Comparison of ENCODE assay signal across 35 cellular contexts in the genomic region with DNA sequence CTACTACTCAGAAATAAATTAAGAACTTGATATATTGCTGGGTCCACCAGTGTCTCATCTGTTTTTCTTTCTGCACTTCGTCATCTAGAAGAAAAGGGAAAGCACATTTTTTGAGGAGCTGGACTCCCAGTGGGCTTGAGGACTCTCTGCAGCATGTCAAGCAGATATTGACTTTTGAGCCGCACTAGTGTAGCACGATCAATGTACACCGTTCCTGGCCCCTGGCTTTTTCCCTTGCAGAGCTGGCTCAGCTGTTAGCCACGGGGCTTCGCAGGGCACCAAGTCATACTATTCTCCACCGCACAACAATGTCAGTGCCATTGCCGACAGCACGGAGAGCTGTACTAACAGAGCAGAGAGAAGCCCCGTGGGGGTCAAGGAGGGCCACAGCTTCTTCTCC.
"Had no signal": no experiment of that assay in that cellular context is flagged by ENCODE, and none has a peak within 500 bp of the region (broad histone marks: within the 10 kb centered on the region; RNA-seq: fewer than 3 reads in every experiment).

No MANE protein-coding gene starts in this region.

- ATAC-seq: activated CD4-positive, alpha-beta T cell treated with anti-CD3 and anti-CD28 coated beads for 36 hours; activated CD8-positive, alpha-beta memory T cell treated with anti-CD3 and anti-CD28 coated beads, Interleukin-2, amount 10 ng/mL, durations not matched to agents 7 days and 5 days; activated CD8-positive, alpha-beta T cell treated with anti-CD3 and anti-CD28 coated beads, Interleukin-2, amount 10 ng/mL, durations not matched to agents 7 days and 5 days; activated naive CD8-positive, alpha-beta T cell treated with anti-CD3 and anti-CD28 coated beads, Interleukin-2, amount 50 U/mL, for 24 hours; body of pancreas; effector memory CD8-positive, alpha-beta T cell; foreskin keratinocyte; gastrocnemius medialis; T-helper 17 cell had no signal

- H3K4me1 ChIP-seq: adrenal gland, body of pancreas, esophagus muscularis mucosa, foreskin keratinocyte, gastrocnemius medialis had no signal

- H3K4me3 Mint-ChIP-seq: activated CD4-positive, alpha-beta memory T cell treated with anti-CD3 and anti-CD28 coated beads for 36 hours; activated CD4-positive, alpha-beta T cell treated with anti-CD3 and anti-CD28 coated beads for 36 hours; activated CD4-positive, alpha-beta T cell treated with anti-CD3 and anti-CD28 coated beads, Interleukin-2, amount 10 ng/mL, durations not matched to agents 24 days and 14 days; activated CD8-positive, alpha-beta memory T cell treated with anti-CD3 and anti-CD28 coated beads, Interleukin-2, amount 10 ng/mL, durations not matched to agents 7 days and 5 days; activated CD8-positive, alpha-beta T cell treated with anti-CD3 and anti-CD28 coated beads, Interleukin-2, amount 10 ng/mL, durations not matched to agents 7 days and 5 days; activated naive CD4-positive, alpha-beta T cell treated with anti-CD3 and anti-CD28 coated beads for 36 hours; activated naive CD4-positive, alpha-beta T cell treated with anti-CD3 and anti-CD28 coated beads, Interleukin-2, amount 50 U/mL, for 24 hours; activated naive CD8-positive, alpha-beta T cell treated with anti-CD3 and anti-CD28 coated beads for 36 hours; activated naive CD8-positive, alpha-beta T cell treated with anti-CD3 and anti-CD28 coated beads, Interleukin-2, amount 50 U/mL, for 24 hours; activated T-helper 1 cell treated with anti-CD3 and anti-CD28 coated beads, Interleukin-12 subunit alpha, Interleukin-12 subunit beta, Interleukin-2, Interleukin-4 antibody, amounts not matched to agents 30 ng/mL and 10 ng/mL and 1 ng/mL, durations not matched to agents 14 hours and 24 hours and 36 hours; effector memory CD8-positive, alpha-beta T cell; T-helper 17 cell; T-helper 2 cell treated with Interferon-gamma antibody and Interleukin-4, amounts not matched to agents 5 μg/mL and 100 μg/mL, for 36 hours had no signal

- H3K4me1 Mint-ChIP-seq: activated CD4-positive, alpha-beta T cell treated with anti-CD3 and anti-CD28 coated beads for 36 hours; activated CD4-positive, alpha-beta T cell treated with anti-CD3 and anti-CD28 coated beads, Interleukin-2, amount 10 ng/mL, durations not matched to agents 24 days and 14 days; activated CD8-positive, alpha-beta memory T cell treated with anti-CD3 and anti-CD28 coated beads, Interleukin-2, amount 10 ng/mL, durations not matched to agents 7 days and 5 days; activated naive CD4-positive, alpha-beta T cell treated with anti-CD3 and anti-CD28 coated beads, Interleukin-2, amount 50 U/mL, for 24 hours; activated naive CD8-positive, alpha-beta T cell treated with anti-CD3 and anti-CD28 coated beads for 36 hours; T-helper 17 cell had no signal

- H3K9me3 ChIP-seq: adrenal gland, body of pancreas, esophagus muscularis mucosa, gastrocnemius medialis had no signal

- H3K27me3 ChIP-seq: adrenal gland, body of pancreas, foreskin keratinocyte, gastrocnemius medialis had no signal

- H3K9me3 Mint-ChIP-seq: activated CD4-positive, alpha-beta T cell treated with anti-CD3 and anti-CD28 coated beads, Interleukin-2, amount 10 ng/mL, durations not matched to agents 24 days and 14 days; activated naive CD4-positive, alpha-beta T cell treated with anti-CD3 and anti-CD28 coated beads, Interleukin-2, amount 50 U/mL, for 24 hours; activated naive CD8-positive, alpha-beta T cell treated with anti-CD3 and anti-CD28 coated beads, Interleukin-2, amount 50 U/mL, for 24 hours; activated T-helper 1 cell treated with anti-CD3 and anti-CD28 coated beads, Interleukin-12 subunit alpha, Interleukin-12 subunit beta, Interleukin-2, Interleukin-4 antibody, amounts not matched to agents 30 ng/mL and 10 ng/mL and 1 ng/mL, durations not matched to agents 14 hours and 24 hours and 36 hours; activated T-helper 2 cell treated with anti-CD3 and anti-CD28 coated beads, Interferon-gamma antibody, Interleukin-2, Interleukin-4, amounts not matched to agents 10 μg/mL and 5 μg/mL and 100 μg/mL, durations not matched to agents 14 hours and 24 hours and 36 hours; T-helper 2 cell treated with Interferon-gamma antibody and Interleukin-4, amounts not matched to agents 5 μg/mL and 100 μg/mL, for 36 hours had no signal

- H3K27ac Mint-ChIP-seq: activated CD4-positive, alpha-beta memory T cell treated with anti-CD3 and anti-CD28 coated beads for 36 hours; activated CD4-positive, alpha-beta T cell treated with anti-CD3 and anti-CD28 coated beads for 36 hours; activated CD4-positive, alpha-beta T cell treated with anti-CD3 and anti-CD28 coated beads, Interleukin-2, amount 10 ng/mL, durations not matched to agents 24 days and 14 days; activated CD8-positive, alpha-beta memory T cell treated with anti-CD3 and anti-CD28 coated beads, Interleukin-2, amount 10 ng/mL, durations not matched to agents 7 days and 5 days; activated CD8-positive, alpha-beta T cell treated with anti-CD3 and anti-CD28 coated beads, Interleukin-2, amount 10 ng/mL, durations not matched to agents 7 days and 5 days; activated naive CD4-positive, alpha-beta T cell treated with anti-CD3 and anti-CD28 coated beads for 36 hours; activated naive CD4-positive, alpha-beta T cell treated with anti-CD3 and anti-CD28 coated beads, Interleukin-2, amount 50 U/mL, for 24 hours; activated naive CD8-positive, alpha-beta T cell treated with anti-CD3 and anti-CD28 coated beads for 36 hours; activated naive CD8-positive, alpha-beta T cell treated with anti-CD3 and anti-CD28 coated beads, Interleukin-2, amount 50 U/mL, for 24 hours; activated T-helper 1 cell treated with anti-CD3 and anti-CD28 coated beads, Interleukin-12 subunit alpha, Interleukin-12 subunit beta, Interleukin-2, Interleukin-4 antibody, amounts not matched to agents 30 ng/mL and 10 ng/mL and 1 ng/mL, durations not matched to agents 14 hours and 24 hours and 36 hours; activated T-helper 2 cell treated with anti-CD3 and anti-CD28 coated beads, Interferon-gamma antibody, Interleukin-2, Interleukin-4, amounts not matched to agents 10 μg/mL and 5 μg/mL and 100 μg/mL, durations not matched to agents 14 hours and 24 hours and 36 hours; effector memory CD8-positive, alpha-beta T cell; T-helper 17 cell; T-helper 2 cell treated with Interferon-gamma antibody and Interleukin-4, amounts not matched to agents 5 μg/mL and 100 μg/mL, for 36 hours had no signal

- H3K27ac ChIP-seq: adrenal gland, body of pancreas, esophagus muscularis mucosa, foreskin keratinocyte, gastrocnemius medialis had no signal

- H3K4me3 ChIP-seq: adrenal gland, body of pancreas, esophagus muscularis mucosa, gastrocnemius medialis had no signal

- H3K36me3 ChIP-seq: adrenal gland, esophagus muscularis mucosa, gastrocnemius medialis had no signal

- DNase-seq: activated CD4-positive, alpha-beta memory T cell treated with anti-CD3 and anti-CD28 coated beads for 36 hours; activated CD4-positive, alpha-beta T cell treated with anti-CD3 and anti-CD28 coated beads for 36 hours; activated CD4-positive, alpha-beta T cell treated with anti-CD3 and anti-CD28 coated beads, Interleukin-2, amount 10 ng/mL, durations not matched to agents 24 days and 14 days; activated CD4-positive, CD25-positive, alpha-beta regulatory T cell; activated CD4-positive, CD25-positive, alpha-beta regulatory T cell treated with anti-CD3 and anti-CD28 coated beads, Interleukin-2, amount 50 U/mL, for 72 hours; activated CD8-positive, alpha-beta memory T cell treated with anti-CD3 and anti-CD28 coated beads, Interleukin-2, amount 10 ng/mL, durations not matched to agents 7 days and 5 days; activated CD8-positive, alpha-beta memory T cell treated with anti-CD3 and anti-CD28 coated beads, Interleukin-2, amount 50 U/mL, for 4 hours; activated CD8-positive, alpha-beta T cell treated with anti-CD3 and anti-CD28 coated beads, Interleukin-2, amount 10 ng/mL, durations not matched to agents 7 days and 5 days; activated effector memory CD4-positive, alpha-beta T cell treated with anti-CD3 and anti-CD28 coated beads, Interleukin-2, amount 50 U/mL, for 16 hours; activated naive CD4-positive, alpha-beta T cell treated with anti-CD3 and anti-CD28 coated beads for 36 hours; activated naive CD8-positive, alpha-beta T cell treated with anti-CD3 and anti-CD28 coated beads for 36 hours; activated naive CD8-positive, alpha-beta T cell treated with anti-CD3 and anti-CD28 coated beads, Interleukin-2, amount 50 U/mL, for 24 hours; activated T-cell treated with anti-CD3 and anti-CD28 coated beads, Interleukin-2, amount 50 U/mL, for 1 hour; activated T-cell treated with anti-CD3 and anti-CD28 coated beads, Interleukin-2, amount 50 U/mL, for 48 hours; adrenal gland; amygdala; aorta; body of pancreas; caudate nucleus; cortex of kidney; dermis blood vessel endothelial cell; effector CD4-positive, alpha-beta T cell; effector memory CD8-positive, alpha-beta T cell; erythroblast; foreskin keratinocyte; gastrocnemius medialis; T-helper 1 cell; T-helper 17 cell; T1000 had no signal

- H3K36me3 Mint-ChIP-seq: activated CD4-positive, alpha-beta memory T cell treated with anti-CD3 and anti-CD28 coated beads for 36 hours; activated CD8-positive, alpha-beta memory T cell treated with anti-CD3 and anti-CD28 coated beads, Interleukin-2, amount 10 ng/mL, durations not matched to agents 7 days and 5 days; activated naive CD4-positive, alpha-beta T cell treated with anti-CD3 and anti-CD28 coated beads, Interleukin-2, amount 50 U/mL, for 24 hours; activated naive CD8-positive, alpha-beta T cell treated with anti-CD3 and anti-CD28 coated beads for 36 hours had no signal

- FAIRE-seq: colon had no signal

- H3K27me3 Mint-ChIP-seq: activated CD4-positive, alpha-beta T cell treated with anti-CD3 and anti-CD28 coated beads, Interleukin-2, amount 10 ng/mL, durations not matched to agents 24 days and 14 days; activated naive CD8-positive, alpha-beta T cell treated with anti-CD3 and anti-CD28 coated beads for 36 hours; activated naive CD8-positive, alpha-beta T cell treated with anti-CD3 and anti-CD28 coated beads, Interleukin-2, amount 50 U/mL, for 24 hours had no signal
